ENCODE assay signal across 15 cellular contexts in genomic region chr1:38194486-38194885, GRCh38.
"Had no signal": no experiment of that assay in that cellular context is flagged by ENCODE, and none has a peak within 500 bp of the region (broad histone marks: within the 10 kb centered on the region; RNA-seq: fewer than 3 reads in every experiment).

No MANE protein-coding gene starts in this region.

- H3K4me3 ChIP-seq: psoas muscle, right lobe of liver had no signal

- H3K27me3 ChIP-seq: right lobe of liver had no signal

- H3K27ac Mint-ChIP-seq: activated B cell treated with CpG ODN at 0.5 μM for 24 hours; activated naive CD4-positive, alpha-beta T cell treated with anti-CD3 and anti-CD28 coated beads for 36 hours; activated T-helper 1 cell treated with anti-CD3 and anti-CD28 coated beads, Interleukin-12 subunit alpha, Interleukin-12 subunit beta, Interleukin-2, Interleukin-4 antibody, amounts not matched to agents 30 ng/mL and 10 ng/mL and 1 ng/mL, durations not matched to agents 14 hours and 24 hours and 36 hours; mesothelial cell of epicardium; nephron progenitor cell; T-helper 1 cell treated with Interleukin-12 subunit alpha and Interleukin-12 subunit beta and Interleukin-4 antibody, amounts not matched to agents 30 μg/mL and 1 μg/mL, for 36 hours had no signal

- H3K27me3 Mint-ChIP-seq: activated B cell treated with CpG ODN at 0.5 μM for 24 hours had no signal

- DNase-seq: activated B cell treated with CpG ODN at 0.5 μM for 24 hours; activated CD4-positive, alpha-beta T cell treated with anti-CD3 and anti-CD28 coated beads for 48 hours; activated naive CD4-positive, alpha-beta T cell treated with anti-CD3 and anti-CD28 coated beads for 36 hours; dermis blood vessel endothelial cell; foreskin melanocyte; kidney glomerular epithelial cell; nephron progenitor cell; psoas muscle; right lobe of liver; stimulated activated naive CD8-positive, alpha-beta T cell treated with anti-CD3 and anti-CD28 coated beads, Interleukin-15, Interleukin-2, amounts not matched to agents 100 U/mL and 50 U/mL, for 24 hours; trophoblast cell had no signal

- H3K36me3 ChIP-seq: right lobe of liver had no signal

- H3K36me3 Mint-ChIP-seq: mesothelial cell of epicardium had no signal

- H3K4me1 ChIP-seq: psoas muscle, right lobe of liver had no signal

- H3K27ac ChIP-seq: epithelial cell of prostate, psoas muscle, right lobe of liver had no signal

- H3K9me3 ChIP-seq: psoas muscle, right lobe of liver had no signal

- ATAC-seq: psoas muscle; right lobe of liver; stimulated activated naive CD8-positive, alpha-beta T cell treated with anti-CD3 and anti-CD28 coated beads, Interleukin-15, Interleukin-2, amounts not matched to agents 100 U/mL and 50 U/mL, for 24 hours had no signal

- H3K4me3 Mint-ChIP-seq: activated B cell treated with CpG ODN at 0.5 μM for 24 hours; activated naive CD4-positive, alpha-beta T cell treated with anti-CD3 and anti-CD28 coated beads for 36 hours; activated T-helper 1 cell treated with anti-CD3 and anti-CD28 coated beads, Interleukin-12 subunit alpha, Interleukin-12 subunit beta, Interleukin-2, Interleukin-4 antibody, amounts not matched to agents 30 ng/mL and 10 ng/mL and 1 ng/mL, durations not matched to agents 14 hours and 24 hours and 36 hours; mesothelial cell of epicardium; nephron progenitor cell; T-helper 1 cell treated with Interleukin-12 subunit alpha and Interleukin-12 subunit beta and Interleukin-4 antibody, amounts not matched to agents 30 μg/mL and 1 μg/mL, for 36 hours had no signal

- H3K9me3 Mint-ChIP-seq: activated naive CD4-positive, alpha-beta T cell treated with anti-CD3 and anti-CD28 coated beads for 36 hours; activated T-helper 1 cell treated with anti-CD3 and anti-CD28 coated beads, Interleukin-12 subunit alpha, Interleukin-12 subunit beta, Interleukin-2, Interleukin-4 antibody, amounts not matched to agents 30 ng/mL and 10 ng/mL and 1 ng/mL, durations not matched to agents 14 hours and 24 hours and 36 hours; mesothelial cell of epicardium; T-helper 1 cell treated with Interleukin-12 subunit alpha and Interleukin-12 subunit beta and Interleukin-4 antibody, amounts not matched to agents 30 μg/mL and 1 μg/mL, for 36 hours had no signal
